9 cellular contexts compared by ENCODE assay signal in the genomic region with DNA sequence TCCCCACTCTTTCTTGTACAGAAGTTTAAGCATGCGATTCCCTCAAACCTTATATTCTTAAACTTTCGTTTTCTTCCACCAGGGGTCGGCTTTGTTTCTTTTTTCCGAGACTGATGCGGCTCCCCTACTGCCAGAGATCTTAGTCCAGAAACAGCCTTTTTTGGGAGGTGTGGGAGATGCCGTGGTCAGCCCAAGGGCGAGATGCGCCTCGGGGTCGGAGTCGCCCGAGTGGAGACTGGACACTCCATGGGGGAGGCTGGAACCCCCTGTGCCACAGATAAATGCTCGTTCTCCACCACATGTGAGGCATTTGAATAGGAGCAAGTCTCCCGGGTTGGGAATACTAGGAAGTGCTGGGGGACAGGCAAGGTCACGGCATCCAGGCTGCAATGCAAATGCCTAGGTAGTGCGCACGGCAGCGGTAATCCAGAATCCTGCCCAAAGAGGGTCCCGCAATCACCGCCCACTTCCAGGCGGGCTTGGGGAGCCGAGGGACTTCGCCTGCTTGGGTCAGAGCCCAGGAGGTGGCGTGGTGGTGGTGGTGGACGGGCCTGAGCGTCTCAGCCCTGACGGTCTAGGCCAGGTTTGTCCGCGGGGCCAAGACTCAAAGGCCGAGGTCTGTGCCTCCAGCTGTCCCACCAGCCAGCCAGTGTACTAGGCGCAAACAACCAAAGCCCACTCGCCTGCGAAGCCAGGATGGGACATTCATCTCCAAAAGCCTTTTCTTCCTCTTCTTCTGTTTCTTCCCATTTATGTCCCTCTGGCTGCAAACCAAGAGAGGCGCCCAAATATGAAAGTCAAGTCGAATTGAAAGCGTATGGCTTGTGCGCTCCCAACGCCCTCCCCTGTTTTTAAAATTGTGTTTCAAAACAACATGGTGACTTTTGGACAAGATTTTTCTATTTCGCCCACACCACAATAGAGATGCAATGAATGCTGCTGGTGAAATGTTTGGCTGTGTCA. TPM values are rescaled to one million over a fixed set of nuclear protein-coding genes. Genes with fewer than 3 reads are reported as not detected.
DNase-seq lines count a peak whose midpoint lies in the region; ATAC-seq lines count a peak whose summit lies in the region.
"Had no signal": no experiment of that assay in that cellular context is flagged by ENCODE, and none has a peak within 500 bp of the region (broad histone marks: within the 10 kb centered on the region; RNA-seq: fewer than 3 reads in every experiment).

No MANE protein-coding gene starts in this region.

- H3K27me3 ChIP-seq in BLaER1 treated with 17β-estradiol and CSF1 and Interleukin-3, amounts not matched to agents 10 nM and 100 nM, result peaks cover 67 to 86% (median 80%) of the 10 kb centered on the region in 11 experiments
- H3K27me3 ChIP-seq in iPS DF 6.9 (ENCODE audit: control insufficient read depth, insufficient read depth, low read length), result peaks cover 57% of the 10 kb centered on the region

- H3K27ac ChIP-seq in BLaER1 treated with 17β-estradiol and CSF1 and Interleukin-3, amounts not matched to agents 10 nM and 100 nM, result no peak overlapping the region
- no peak overlapping the region for H3K27ac ChIP-seq in iPS DF 6.9 (ENCODE audit: low read length)

- no peaks in the 10 kb centered on the region for H3K36me3 ChIP-seq in BLaER1 treated with 17β-estradiol and CSF1 and Interleukin-3, amounts not matched to agents 10 nM and 100 nM
- H3K36me3 ChIP-seq in iPS DF 6.9 (ENCODE audit: control insufficient read depth, insufficient read depth, low read length), result no peaks in the 10 kb centered on the region

- intact Hi-C loops in sciatic nerve (cut with DNase I), result loop anchor here (5.0 kb wide), 1 partner anchor 413 kb away; no protein-coding TSS in a partner anchor

- peaks cover 21 to 48% (median 36%) of the 10 kb centered on the region in 10 experiments for H3K4me1 ChIP-seq in BLaER1 treated with 17β-estradiol and CSF1 and Interleukin-3, amounts not matched to agents 10 nM and 100 nM
- peaks cover 11% of the 10 kb centered on the region for H3K4me1 ChIP-seq in iPS DF 6.9 (ENCODE audit: control insufficient read depth, insufficient read depth, low read length)

- no peaks in the 10 kb centered on the region for H3K9me3 ChIP-seq in BLaER1 treated with 17β-estradiol and CSF1 and Interleukin-3, amounts not matched to agents 10 nM and 100 nM (replicated peaks in 1 of 11)
- no peaks in the 10 kb centered on the region for H3K9me3 ChIP-seq in iPS DF 6.9 (ENCODE audit: control insufficient read depth, insufficient read depth, low read length)

- peaks cover 0 to 56% (median 50%) of the 10 kb centered on the region in 11 experiments; a peak in 17 of 22 replicates for H4K20me1 ChIP-seq in BLaER1 treated with 17β-estradiol and CSF1 and Interleukin-3, amounts not matched to agents 10 nM and 100 nM

- H3K4me3 ChIP-seq in BLaER1 treated with 17β-estradiol and CSF1 and Interleukin-3, amounts not matched to agents 10 nM and 100 nM, result peak overlapping the region in 4 of 10 experiments; percentile 43 to 50 (median 46); a peak in 9 of 20 replicates
- peak overlapping the region; percentile 36; the same call in 1 of the 2 replicates for H3K4me3 ChIP-seq in iPS DF 6.9 (ENCODE audit: low read length)

- ATAC-seq in sciatic nerve, result peak; percentile 71
- no peak for ATAC-seq in HG03469 (IDR thresholded peaks at IDR 0.05; ENCODE audit: unreplicated experiment)

- DNase-seq in GM19238 (ENCODE audit: insufficient read length, low spot score) (peak; percentile 19), NCI-H69 (lab: John Stamatoyannopoulos, UW) (peak; percentile 75), amniotic epithelial cell (ENCODE audit: low read depth) (peak; percentile 39), iPS DF 6.9 (ENCODE audit: low read depth, low spot score) (no peak), sciatic nerve (ENCODE audit: low spot score) (no peak)
- no peak for DNase-seq in activated effector memory CD4-positive, alpha-beta T cell treated with Interleukin-2 at 50 U/mL for 16 hours

- H3K9ac ChIP-seq in BLaER1 treated with 17β-estradiol and CSF1 and Interleukin-3, amounts not matched to agents 10 nM and 100 nM, result no peak overlapping the region

- H3K4me2 ChIP-seq in BLaER1 treated with 17β-estradiol and CSF1 and Interleukin-3, amounts not matched to agents 10 nM and 100 nM, result peak overlapping the region in 9 of 11 experiments; percentile 23 to 89 (median 67); a peak in 16 of 22 replicates

- 100% methylated on average over 1 of the region's 39 CpGs for whole genome bisulfite sequencing in iPS DF 6.9 (ENCODE audit: insufficient coverage, insufficient read length)

RNA-seq across cellular contexts. Expression of a gene that starts 39.3 kb away (rescaled TPM):
- total RNA-seq in sciatic nerve, result 43.2 TPM

RNA-seq across cellular contexts. Expression of a gene that starts 52.0 kb away (rescaled TPM):
- total RNA-seq in sciatic nerve, result not detected
- total RNA-seq: T-helper 2 cell treated with Interferon-gamma antibody and Interleukin-4, amounts not matched to agents 100 ng/mL and 5 ng/mL, for 36 hours had no signal

Comparison
In these comparisons a context has a peak if more than half of its experiments do, and no peak if none do; other contexts are left out.
1. DNase-seq: peak in GM19238 (single experiment), NCI-H69 (single experiment) and amniotic epithelial cell (single experiment); none in iPS DF 6.9 (single experiment), sciatic nerve (single experiment) and activated effector memory CD4-positive, alpha-beta T cell treated with Interleukin-2 at 50 U/mL for 16 hours (single experiment).